In genomic region chr18:55159027-55159426, GRCh38 we compare ENCODE assay signal across 5 cellular contexts.
"Had no signal": no experiment of that assay in that cellular context is flagged by ENCODE, and none has a peak within 500 bp of the region (broad histone marks: within the 10 kb centered on the region; RNA-seq: fewer than 3 reads in every experiment).

No MANE protein-coding gene starts in this region.

- H3K4me3 ChIP-seq: GM23338, K562 had no signal

- H3K9me3 Mint-ChIP-seq: GM23338, H9 had no signal

- H3K4me3 Mint-ChIP-seq: GM23338, H9 had no signal

- H3K27ac Mint-ChIP-seq: GM23338, H9 had no signal

- ATAC-seq: GM23338, K562 had no signal

- H3K4me2 ChIP-seq: GM23338 had no signal

- H3K4me1 Mint-ChIP-seq: GM23338, H9 had no signal

- DNase-seq: H9, HCEC 1CT, IMR-90 had no signal

- H2AFZ ChIP-seq: GM23338 had no signal
